In genomic region chr1:176815621-176816020, GRCh38 we compare ENCODE assay signal across 21 cellular contexts.
"Had no signal": no experiment of that assay in that cellular context is flagged by ENCODE, and none has a peak within 500 bp of the region (broad histone marks: within the 10 kb centered on the region; RNA-seq: fewer than 3 reads in every experiment).

No MANE protein-coding gene starts in this region.

- ATAC-seq: K562 had no signal

- H3K9me3 ChIP-seq: SK-N-SH had no signal

- H3K4me2 ChIP-seq: KMS-11, SK-N-SH had no signal

- H3K27ac Mint-ChIP-seq: IgD-negative memory B cell had no signal

- H3K4me1 Mint-ChIP-seq: IgD-negative memory B cell had no signal

- H3K27ac ChIP-seq: HL-60, KMS-11, RWPE1 had no signal

- H3K4me3 Mint-ChIP-seq: IgD-negative memory B cell had no signal

- H3K9me2 ChIP-seq: SK-N-SH had no signal

- FAIRE-seq: HTR-8/SVneo, K562, RCC 7860 had no signal

- H3K9ac ChIP-seq: KMS-11, SK-N-SH had no signal

- H3K36me3 Mint-ChIP-seq: IgD-negative memory B cell had no signal

- DNase-seq: Kasumi-1, MM.1S, NCI-H1092 treated with DMSO at 0.1 percent for 48 hours, NCI-H1436, NCI-H187, NCI-H2081, NCI-H2107, NCI-H2227 treated with DMSO at 0.1 percent for 48 hours, NCI-H524, NCI-H69, NCI-H774, SHP77, SK-N-SH, SW 1271 had no signal

- H3K4me3 ChIP-seq: K562 had no signal
